In genomic region chr12:10272466-10272865, GRCh38 we compare ENCODE assay signal across 25 cellular contexts. TPM values are rescaled to one million over a fixed set of nuclear protein-coding genes. Genes with fewer than 3 reads are reported as not detected.
DNase-seq lines count a peak whose midpoint lies in the region; ATAC-seq, FAIRE-seq and TF ChIP-seq lines count a peak whose summit lies in the region.
"Had no signal": no experiment of that assay in that cellular context is flagged by ENCODE, and none has a peak within 500 bp of the region (broad histone marks: within the 10 kb centered on the region; RNA-seq: fewer than 3 reads in every experiment).

No MANE protein-coding gene starts in this region.

- no peak overlapping the region for H2AFZ ChIP-seq in HepG2 (ENCODE audit: low read length)
- H2AFZ ChIP-seq in K562 (ENCODE audit: low read depth, low read length): no peak overlapping the region

- H4K20me1 ChIP-seq in HepG2 (ENCODE audit: insufficient read depth, low read length) (no peaks in the 10 kb centered on the region), K562 (replicated peaks; ENCODE audit: control insufficient read depth, insufficient read depth, low read length) (no peaks in the 10 kb centered on the region)
- H4K20me1 ChIP-seq: BLaER1 had no signal

- H3K79me2 ChIP-seq in HepG2 (ENCODE audit: insufficient read depth, low read length) (no peaks in the 10 kb centered on the region), K562 (ENCODE audit: control insufficient read depth, insufficient read depth, low read length) (no peaks in the 10 kb centered on the region)

- no peaks in the 10 kb centered on the region for H3K9me1 ChIP-seq in K562 (ENCODE audit: control insufficient read depth, insufficient read depth, low read length)

- no peak for TF ChIP-seq CTCF in HepG2 (CRISPR knock-in tag; IDR thresholded peaks at IDR 0.05)
- no peak for TF ChIP-seq CTCF in right lobe of liver (IDR thresholded peaks at IDR 0.05)
- TF ChIP-seq CTCF in K562 (IDR thresholded peaks at IDR 0.05 in 2 of 3, conservative IDR thresholded peaks at IDR 0.05 in 1 of 3; ENCODE audit: insufficient read depth in 2 of 3, low read depth in 1 of 3, low read length in 3 of 3): no peak

- CTCF ChIA-PET in HepG2 (lab: Yijun Ruan, JAX; ENCODE audit: low intra/inter-chr PET ratio, low total read pairs): no interaction called here
- CTCF ChIA-PET in K562 (lab: Yijun Ruan, JAX; ENCODE audit: low intra/inter-chr PET ratio): no interaction called here

- no peak for TF ChIP-seq EP300 in HepG2 (IDR thresholded peaks at IDR 0.05; ENCODE audit: low read depth in 2 of 2, low read length in 2 of 2)
- TF ChIP-seq EP300 in HepG2 (CRISPR knock-in tag; IDR thresholded peaks at IDR 0.05; ENCODE audit: borderline replicate concordance): no peak
- TF ChIP-seq EP300 in K562 (IDR thresholded peaks at IDR 0.05; ENCODE audit: low read length): no peak

- H3K4me1 ChIP-seq in HepG2 (ENCODE audit: insufficient read depth, low read length): no peaks in the 10 kb centered on the region
- no peaks in the 10 kb centered on the region for H3K4me1 ChIP-seq in right lobe of liver
- no peaks in the 10 kb centered on the region for H3K4me1 ChIP-seq in K562 (replicated peaks in 1 of 2; ENCODE audit: control insufficient read depth in 2 of 2, insufficient read depth in 2 of 2, low read length in 2 of 2)
- no peaks in the 10 kb centered on the region for H3K4me1 ChIP-seq in right cardiac atrium (ENCODE audit: control insufficient read depth, insufficient read depth, low read length)
- H3K4me1 ChIP-seq: BLaER1, Peyer's patch had no signal

- no peak for ATAC-seq in HepG2
- no peak for ATAC-seq in right lobe of liver
- no peak for ATAC-seq in K562
- ATAC-seq in right cardiac atrium: no peak
- ATAC-seq in HG03342 (IDR thresholded peaks at IDR 0.05; ENCODE audit: unreplicated experiment): no peak

- H3K27me3 ChIP-seq in HepG2 (ENCODE audit: control insufficient read depth in 1 of 2, insufficient read depth in 2 of 2, low read length in 2 of 2): no peaks in the 10 kb centered on the region
- no peaks in the 10 kb centered on the region for H3K27me3 ChIP-seq in right lobe of liver
- no peaks in the 10 kb centered on the region; a peak in 1 of 5 replicates for H3K27me3 ChIP-seq in K562 (ENCODE audit: control insufficient read depth in 2 of 2, insufficient read depth in 2 of 2, low read length in 2 of 2)
- H3K27me3 ChIP-seq in right cardiac atrium (ENCODE audit: control insufficient read depth, insufficient read depth): no peaks in the 10 kb centered on the region
- H3K27me3 ChIP-seq: BLaER1, Peyer's patch had no signal

- intact Hi-C loops in HepG2 (cut with micrococcal nuclease; ENCODE audit: unreplicated experiment) (no loop called here), right lobe of liver (cut with DNase I) (no loop called here), K562 (cut with micrococcal nuclease) (no loop called here), right cardiac atrium (cut with DNase I) (no loop called here)

- no peak for TF ChIP-seq RAD21 in HepG2 (CRISPR knock-in tag; IDR thresholded peaks at IDR 0.05)
- no peak for TF ChIP-seq RAD21 in K562 (CRISPR knock-in tag; conservative IDR thresholded peaks at IDR 0.05 in 1 of 2, IDR thresholded peaks at IDR 0.05 in 1 of 2)

- in situ Hi-C loops in HepG2 (cut with HindIII; ENCODE audit: extremely low pct_ligation_motif_present, low pct_unique_long_range_greater_than_20kb) (no loop called here), K562 (cut with MboI) (no loop called here)

- no peaks in the 10 kb centered on the region for H3K9me3 ChIP-seq in HepG2 (ENCODE audit: low read length)
- H3K9me3 ChIP-seq in right lobe of liver: no peaks in the 10 kb centered on the region
- no peaks in the 10 kb centered on the region for H3K9me3 ChIP-seq in K562 (replicated peaks; ENCODE audit: control insufficient read depth, insufficient read depth, low read depth, low read length)
- no peaks in the 10 kb centered on the region for H3K9me3 ChIP-seq in right cardiac atrium (ENCODE audit: control insufficient read depth, low read length)
- H3K9me3 ChIP-seq: BLaER1, Peyer's patch had no signal

- POLR2A ChIA-PET in HepG2 (lab: Yijun Ruan, JAX): no interaction called here
- POLR2A ChIA-PET in K562 (lab: Yijun Ruan, JAX): no interaction called here

- H3K36me3 ChIP-seq in HepG2 (replicated peaks in 1 of 2; ENCODE audit: control insufficient read depth in 1 of 2, insufficient read depth in 2 of 2, low read length in 2 of 2): no peaks in the 10 kb centered on the region
- no peaks in the 10 kb centered on the region for H3K36me3 ChIP-seq in right lobe of liver
- H3K36me3 ChIP-seq in K562 (ENCODE audit: control insufficient read depth, insufficient read depth, low read length): no peaks in the 10 kb centered on the region
- H3K36me3 ChIP-seq: BLaER1, Peyer's patch had no signal

- FAIRE-seq in HepG2 (lab: Jason Lieb, UNC) (no peak), K562 (lab: Jason Lieb, UNC) (no peak), islet of Langerhans (lab: Jason Lieb, UNC) (peak; percentile 53)
- FAIRE-seq: GM18507 had no signal

- H3K4me2 ChIP-seq in HepG2 (ENCODE audit: low read depth, low read length) (no peak overlapping the region), K562 (ENCODE audit: insufficient read depth, low read length) (no peak overlapping the region)
- H3K4me2 ChIP-seq: BLaER1, KMS-11 had no signal

- 1% methylated on average over 2 of the region's 2 CpGs for WGBS in HepG2 (ENCODE audit: low lambda C conversion rate)
- WGBS in right lobe of liver (ENCODE audit: insufficient coverage, low coverage, low lambda C conversion rate, missing lambda C conversion rate): 55% methylated on average over 2 of the region's 2 CpGs
- WGBS in K562 (ENCODE audit: insufficient coverage, low coverage, missing lambda C conversion rate): 0% methylated on average over 2 of the region's 2 CpGs
- WGBS in right cardiac atrium: 90% methylated on average over 2 of the region's 2 CpGs

- H3K4me3 ChIP-seq in HepG2 (replicated peaks in 1 of 3; ENCODE audit: insufficient read depth in 1 of 3, low read depth in 2 of 3, low read length in 3 of 3) (no peak overlapping the region), right lobe of liver (no peak overlapping the region), K562 (no peak overlapping the region), right cardiac atrium (ENCODE audit: low read length) (no peak overlapping the region)
- H3K4me3 ChIP-seq: BLaER1, Peyer's patch, SK-N-MC had no signal

- TF ChIP-seq POLR2A in HepG2 (IDR thresholded peaks at IDR 0.05; ENCODE audit: insufficient read depth in 1 of 2, low read depth in 2 of 2, low read length in 2 of 2) (no peak), right lobe of liver (IDR thresholded peaks at IDR 0.05) (no peak), K562 (conservative IDR thresholded peaks at IDR 0.05) (no peak)

- H3K9ac ChIP-seq in HepG2 (ENCODE audit: insufficient read depth, low read depth, low read length) (no peak overlapping the region), K562 (ENCODE audit: insufficient read depth in 1 of 2, low read depth in 2 of 2, low read length in 2 of 2) (no peak overlapping the region)
- H3K9ac ChIP-seq: BLaER1, KMS-11 had no signal

- BruUV-seq in HepG2 (replicated peaks; lab: Mats Ljungman, UMichigan) (no TSS peak), K562 (replicated peaks; lab: Mats Ljungman, UMichigan) (no TSS peak)

- DNase-seq in HepG2 (ENCODE audit: low spot score) (no peak), right lobe of liver (no peak), K562 (ENCODE audit: extremely low read depth in 1 of 4, low spot score in 3 of 4) (no peak), right cardiac atrium (no peak), OCI-M2 (lab: John Stamatoyannopoulos, UW; ENCODE audit: unreplicated experiment) (no peak)
- DNase-seq: CD4-positive, CD25-positive, alpha-beta regulatory T cell; DMS153; H7; NCI-H1048; NCI-H1694; NCI-H2029 treated with DMSO at 0.1 percent for 48 hours; NCI-H2171; NCI-H226; NCI-H510A; NCI-H69; Peyer's patch; SIG-M5 had no signal

- H3K27ac ChIP-seq in HepG2 (ENCODE audit: extremely low read length, insufficient read depth, low read length) (no peak overlapping the region), right lobe of liver (no peak overlapping the region), K562 (ENCODE audit: extremely low read depth, low read depth, low read length) (no peak overlapping the region), right cardiac atrium (ENCODE audit: low read length) (no peak overlapping the region)
- H3K27ac ChIP-seq: BLaER1, KMS-11, Peyer's patch, SK-N-MC had no signal

RNA-seq across cellular contexts. Expression of gene KLRD1, which starts 35.2 kb away (rescaled TPM):
- total RNA-seq in HepG2 (2016; rRNA removed; fragmentation: Illumina TruSeq; extraction: Trizol) (not detected in 2 replicates), right lobe of liver (1 to 10 TPM in 3 of 6 experiments, under 1 TPM in 3; 0.68 to 2.3 (median 1.1) TPM), K562 (2014; rRNA removed) (not detected in 2 replicates), K562 (2014; rRNA removed; fragmentation: Illumina TruSeq; extraction: Trizol) (not detected in 2 replicates), K562 (2015; rRNA removed; fragmentation: Illumina TruSeq; extraction: Trizol) (not detected in 2 replicates), K562 (2021) (not detected in 2 replicates), right cardiac atrium (1 to 10 TPM; 1.8 to 3.3 (median 2.9) TPM)
- total RNA-seq in HepG2 (2016; cell fraction: cytosol; rRNA removed; fragmentation: Illumina TruSeq; extraction: Trizol; ENCODE audit: low read depth): not detected in 2 replicates
- not detected in 2 replicates for total RNA-seq in HepG2 (2016; cell fraction: insoluble cytoplasmic fraction; rRNA removed; fragmentation: Illumina TruSeq; extraction: Trizol)
- not detected in 2 replicates for total RNA-seq in HepG2 (2016; cell fraction: membrane; rRNA removed; fragmentation: Illumina TruSeq; extraction: Trizol)
- not detected in 2 replicates for total RNA-seq in HepG2 (2016; cell fraction: nucleus; rRNA removed; fragmentation: Illumina TruSeq; extraction: Trizol)
- polyA plus RNA-seq in HepG2 (2011; rRNA removed) (0.01 TPM in 2 replicates), K562 (2011; rRNA removed) (not detected in 2 replicates), K562 (2014; fragmentation: Illumina TruSeq; extraction: Trizol) (not detected in 2 replicates), K562 (2014; fragmentation: Nextera tagmentation; extraction: Ambion mirVana) (not detected), K562 (2014; rRNA removed) (not detected in 2 replicates), right cardiac atrium (0.75 TPM)
- polyA plus RNA-seq in HepG2 (2011; cell fraction: cytosol; rRNA removed): 0.01 TPM in 1 of 2 replicates, not detected in the other
- polyA plus RNA-seq in HepG2 (2011; cell fraction: nucleus; rRNA removed): 0.02 TPM in 1 of 2 replicates, not detected in the other
- 0.08 TPM in 1 of 2 replicates, not detected in the other for polyA plus RNA-seq in HepG2 (2012)
- not detected in 2 replicates for polyA plus RNA-seq in HepG2 (2016; cell fraction: cytosol; fragmentation: Illumina TruSeq; extraction: Trizol; ENCODE audit: low read depth)
- not detected in 2 replicates for polyA plus RNA-seq in HepG2 (2016; cell fraction: insoluble cytoplasmic fraction; fragmentation: Illumina TruSeq; extraction: Trizol; ENCODE audit: low read depth)
- polyA plus RNA-seq in HepG2 (2016; cell fraction: membrane; fragmentation: Illumina TruSeq; extraction: Trizol; ENCODE audit: low read depth): not detected in 2 replicates
- not detected in 2 replicates for polyA plus RNA-seq in HepG2 (2016; cell fraction: nucleus; fragmentation: Illumina TruSeq; extraction: Trizol; ENCODE audit: insufficient read depth, low read depth)
- polyA minus RNA-seq in HepG2 (2011; rRNA and poly(A)+ RNA removed; ENCODE audit: low replicate concordance): 0.02 TPM in 1 of 2 replicates, not detected in the other
- polyA minus RNA-seq in HepG2 (2011; cell fraction: cytosol; rRNA and poly(A)+ RNA removed): not detected in 2 replicates
- polyA minus RNA-seq in HepG2 (2011; cell fraction: nucleus; rRNA and poly(A)+ RNA removed): 0.26 and 0.37 TPM in 2 replicates
- total RNA-seq in K562 (2011; cell fraction: chromatin; rRNA removed; ENCODE audit: low replicate concordance): 0.11 TPM in 1 of 2 replicates, not detected in the other
- total RNA-seq in K562 (2011; cell fraction: nucleolus; rRNA removed): not detected in 2 replicates
- 0.15 TPM in 1 of 2 replicates, not detected in the other for total RNA-seq in K562 (2011; cell fraction: nucleoplasm; rRNA removed)
- under 0.01 TPM in 1 of 2 replicates, not detected in the other for polyA plus RNA-seq in K562 (2011; cell fraction: cytosol; rRNA removed)
- polyA plus RNA-seq in K562 (2011; cell fraction: nucleus; rRNA removed): not detected in 2 replicates
- polyA plus RNA-seq in K562 (2012): 0.01 TPM in 1 of 2 replicates, not detected in the other
- not detected in 2 replicates for polyA minus RNA-seq in K562 (2011; rRNA and poly(A)+ RNA removed)
- not detected in 2 replicates for polyA minus RNA-seq in K562 (2011; cell fraction: cytosol; rRNA and poly(A)+ RNA removed)
- not detected in 2 replicates for polyA minus RNA-seq in K562 (2011; cell fraction: nucleus; rRNA and poly(A)+ RNA removed)
- total RNA-seq: G401, HT1080 had no signal

RNA-seq across cellular contexts. Expression of gene GABARAPL1, which starts 59.8 kb away (rescaled TPM):
- 7.9 and 8.1 TPM in 2 replicates for total RNA-seq in HepG2 (2016; rRNA removed; fragmentation: Illumina TruSeq; extraction: Trizol)
- total RNA-seq in HepG2 (2016; cell fraction: cytosol; rRNA removed; fragmentation: Illumina TruSeq; extraction: Trizol; ENCODE audit: low read depth): 1.2 and 2.7 TPM in 2 replicates
- 6.8 and 8.2 TPM in 2 replicates for total RNA-seq in HepG2 (2016; cell fraction: insoluble cytoplasmic fraction; rRNA removed; fragmentation: Illumina TruSeq; extraction: Trizol)
- total RNA-seq in HepG2 (2016; cell fraction: membrane; rRNA removed; fragmentation: Illumina TruSeq; extraction: Trizol): 3.7 and 3.8 TPM in 2 replicates
- 7.5 and 9.5 TPM in 2 replicates for total RNA-seq in HepG2 (2016; cell fraction: nucleus; rRNA removed; fragmentation: Illumina TruSeq; extraction: Trizol)
- 26.1 and 28.1 TPM in 2 replicates for polyA plus RNA-seq in HepG2 (2011; rRNA removed)
- 12.7 and 20.6 TPM in 2 replicates for polyA plus RNA-seq in HepG2 (2011; cell fraction: cytosol; rRNA removed)
- 18.1 and 27.4 TPM in 2 replicates for polyA plus RNA-seq in HepG2 (2011; cell fraction: nucleus; rRNA removed)
- 30.3 and 43.8 TPM in 2 replicates for polyA plus RNA-seq in HepG2 (2012)
- 1.2 and 1.3 TPM in 2 replicates for polyA plus RNA-seq in HepG2 (2016; cell fraction: cytosol; fragmentation: Illumina TruSeq; extraction: Trizol; ENCODE audit: low read depth)
- polyA plus RNA-seq in HepG2 (2016; cell fraction: insoluble cytoplasmic fraction; fragmentation: Illumina TruSeq; extraction: Trizol; ENCODE audit: low read depth): 8.5 and 10.9 TPM in 2 replicates
- 2.4 and 2.8 TPM in 2 replicates for polyA plus RNA-seq in HepG2 (2016; cell fraction: membrane; fragmentation: Illumina TruSeq; extraction: Trizol; ENCODE audit: low read depth)
- 8.0 and 9.3 TPM in 2 replicates for polyA plus RNA-seq in HepG2 (2016; cell fraction: nucleus; fragmentation: Illumina TruSeq; extraction: Trizol; ENCODE audit: insufficient read depth, low read depth)
- polyA minus RNA-seq in HepG2 (2011; rRNA and poly(A)+ RNA removed; ENCODE audit: low replicate concordance): 14.5 and 98.1 TPM in 2 replicates
- 10.8 and 14.2 TPM in 2 replicates for polyA minus RNA-seq in HepG2 (2011; cell fraction: cytosol; rRNA and poly(A)+ RNA removed)
- 17.0 and 23.5 TPM in 2 replicates for polyA minus RNA-seq in HepG2 (2011; cell fraction: nucleus; rRNA and poly(A)+ RNA removed)
- total RNA-seq in right lobe of liver: 100 to 1,000 TPM in 1 of 6 experiments, 10 to 100 TPM in 5; 59.5 to 123 (median 83.4) TPM
- total RNA-seq in K562 (2011; cell fraction: chromatin; rRNA removed; ENCODE audit: low replicate concordance): 8.9 and 12.1 TPM in 2 replicates
- 8.7 and 12.1 TPM in 2 replicates for total RNA-seq in K562 (2011; cell fraction: nucleolus; rRNA removed)
- total RNA-seq in K562 (2011; cell fraction: nucleoplasm; rRNA removed): 13.8 and 16.3 TPM in 2 replicates
- total RNA-seq in K562 (2014; rRNA removed): 8.8 and 10.1 TPM in 2 replicates
- 11.6 and 15.3 TPM in 2 replicates for total RNA-seq in K562 (2014; rRNA removed; fragmentation: Illumina TruSeq; extraction: Trizol)
- total RNA-seq in K562 (2015; rRNA removed; fragmentation: Illumina TruSeq; extraction: Trizol): 5.5 TPM in 2 replicates
- total RNA-seq in K562 (2021): 10.6 and 11.7 TPM in 2 replicates
- 11.0 and 15.7 TPM in 2 replicates for polyA plus RNA-seq in K562 (2011; rRNA removed)
- polyA plus RNA-seq in K562 (2011; cell fraction: cytosol; rRNA removed): 6.1 and 8.0 TPM in 2 replicates
- polyA plus RNA-seq in K562 (2011; cell fraction: nucleus; rRNA removed): 11.3 and 13.2 TPM in 2 replicates
- 10.7 and 19.8 TPM in 2 replicates for polyA plus RNA-seq in K562 (2012)
- polyA plus RNA-seq in K562 (2014; fragmentation: Illumina TruSeq; extraction: Trizol): 15.9 and 17.9 TPM in 2 replicates
- 1 to 10 TPM; 2.3 to 3.2 TPM for polyA plus RNA-seq in K562 (2014; fragmentation: Nextera tagmentation; extraction: Ambion mirVana)
- polyA plus RNA-seq in K562 (2014; rRNA removed): 11.3 and 11.7 TPM in 2 replicates
- 7.7 and 9.1 TPM in 2 replicates for polyA minus RNA-seq in K562 (2011; rRNA and poly(A)+ RNA removed)
- 3.6 and 5.4 TPM in 2 replicates for polyA minus RNA-seq in K562 (2011; cell fraction: cytosol; rRNA and poly(A)+ RNA removed)
- 4.2 and 5.9 TPM in 2 replicates for polyA minus RNA-seq in K562 (2011; cell fraction: nucleus; rRNA and poly(A)+ RNA removed)
- 100 to 1,000 TPM; 212 to 302 (median 279) TPM for total RNA-seq in right cardiac atrium
- 208 TPM for polyA plus RNA-seq in right cardiac atrium

Comparison
In these comparisons a context has a peak if more than half of its experiments do, and no peak if none do; other contexts are left out.
1. Of the 241 proteins assayed by ChIP-seq in both HepG2 and K562: peak only in HepG2: none; only in K562: CEBPG; in both: CEBPB; in neither: 239.